Comparison of ENCODE assay signal across 28 cellular contexts in the genomic region with DNA sequence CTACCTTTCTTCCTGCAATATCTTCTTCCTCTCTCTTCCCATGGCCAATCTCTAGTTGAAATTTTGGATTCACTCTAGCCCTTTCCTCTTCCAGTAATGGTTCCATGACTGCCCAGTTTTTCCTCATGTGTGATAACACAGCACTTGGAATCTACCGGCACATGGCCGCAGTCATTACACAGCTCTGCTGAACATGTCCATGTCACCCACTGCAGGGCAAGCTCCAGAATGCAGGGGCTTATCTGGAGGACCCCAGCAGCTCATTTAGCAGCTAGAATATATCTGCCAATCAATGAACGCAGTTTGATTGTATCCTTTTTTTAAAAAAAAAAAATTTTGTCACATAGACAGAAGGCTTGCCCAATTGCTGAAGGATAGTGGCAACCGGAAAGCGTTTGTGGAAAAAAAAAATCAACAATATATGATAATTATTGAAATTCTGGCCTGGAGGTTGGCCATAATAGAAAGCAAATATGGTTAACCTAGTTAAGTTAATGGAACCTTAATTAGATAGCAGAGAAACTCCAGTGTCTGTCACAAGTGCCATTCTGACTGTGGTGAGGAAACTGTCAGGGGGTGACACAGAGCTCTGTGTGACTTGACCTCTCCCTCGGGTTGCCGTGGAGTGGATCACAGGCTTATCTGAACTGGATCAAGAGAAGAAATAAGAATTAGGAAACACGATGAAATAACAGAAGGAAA.
"Had no signal": no experiment of that assay in that cellular context is flagged by ENCODE, and none has a peak within 500 bp of the region (broad histone marks: within the 10 kb centered on the region; RNA-seq: fewer than 3 reads in every experiment).

No MANE protein-coding gene starts in this region.

- H3K4me1 ChIP-seq: adrenal gland, body of pancreas, esophagus squamous epithelium, gastroesophageal sphincter had no signal

- H3K27me3 ChIP-seq: adrenal gland, body of pancreas, esophagus squamous epithelium, gastroesophageal sphincter had no signal

- ATAC-seq: activated CD4-positive, alpha-beta T cell treated with anti-CD3 and anti-CD28 coated beads for 36 hours; activated CD8-positive, alpha-beta memory T cell treated with anti-CD3 and anti-CD28 coated beads, Interleukin-2, amount 10 ng/mL, durations not matched to agents 7 days and 5 days; activated CD8-positive, alpha-beta T cell treated with anti-CD3 and anti-CD28 coated beads, Interleukin-2, amount 10 ng/mL, durations not matched to agents 7 days and 5 days; activated naive CD8-positive, alpha-beta T cell treated with anti-CD3 and anti-CD28 coated beads, Interleukin-2, amount 50 U/mL, for 24 hours; body of pancreas; gastroesophageal sphincter; T-helper 17 cell had no signal

- H3K4me3 ChIP-seq: adrenal gland, body of pancreas, esophagus squamous epithelium, gastroesophageal sphincter had no signal

- DNase-seq: activated CD4-positive, alpha-beta memory T cell treated with anti-CD3 and anti-CD28 coated beads for 36 hours; activated CD4-positive, alpha-beta T cell treated with anti-CD3 and anti-CD28 coated beads for 36 hours; activated CD4-positive, alpha-beta T cell treated with anti-CD3 and anti-CD28 coated beads, Interleukin-2, amount 10 ng/mL, durations not matched to agents 24 days and 14 days; activated CD4-positive, CD25-positive, alpha-beta regulatory T cell; activated CD4-positive, CD25-positive, alpha-beta regulatory T cell treated with anti-CD3 and anti-CD28 coated beads, Interleukin-2, amount 50 U/mL, for 72 hours; activated CD8-positive, alpha-beta memory T cell treated with anti-CD3 and anti-CD28 coated beads, Interleukin-2, amount 10 ng/mL, durations not matched to agents 7 days and 5 days; activated CD8-positive, alpha-beta memory T cell treated with anti-CD3 and anti-CD28 coated beads, Interleukin-2, amount 50 U/mL, for 4 hours; activated CD8-positive, alpha-beta T cell treated with anti-CD3 and anti-CD28 coated beads, Interleukin-2, amount 10 ng/mL, durations not matched to agents 7 days and 5 days; activated effector memory CD4-positive, alpha-beta T cell treated with anti-CD3 and anti-CD28 coated beads, Interleukin-2, amount 50 U/mL, for 16 hours; activated naive CD4-positive, alpha-beta T cell treated with anti-CD3 and anti-CD28 coated beads for 36 hours; activated naive CD8-positive, alpha-beta T cell treated with anti-CD3 and anti-CD28 coated beads for 36 hours; activated naive CD8-positive, alpha-beta T cell treated with anti-CD3 and anti-CD28 coated beads, Interleukin-2, amount 50 U/mL, for 24 hours; activated T-cell treated with anti-CD3 and anti-CD28 coated beads, Interleukin-2, amount 50 U/mL, for 1 hour; activated T-cell treated with anti-CD3 and anti-CD28 coated beads, Interleukin-2, amount 50 U/mL, for 48 hours; adrenal gland; amygdala; aorta; body of pancreas; caudate nucleus; cortex of kidney; effector CD8-positive, alpha-beta T cell; esophagus squamous epithelium; foreskin melanocyte; head of caudate nucleus; T-helper 17 cell; T1000 had no signal

- H3K36me3 ChIP-seq: adrenal gland, esophagus squamous epithelium, gastroesophageal sphincter had no signal

- H3K27ac ChIP-seq: adrenal gland, body of pancreas, epithelial cell of prostate, esophagus squamous epithelium, gastroesophageal sphincter had no signal

- H3K9me3 ChIP-seq: adrenal gland, body of pancreas, gastroesophageal sphincter had no signal
